1 cellular context compared by ENCODE assay signal in genomic region chr16:15403392-15403995, GRCh38.
TF ChIP-seq lines count a peak whose summit lies in the region.

No MANE protein-coding gene starts in this region.

TF ChIP-seq in H1, 55 proteins besides CTCF, POLR2A, EP300 and RAD21:
- TF ChIP-seq CTBP2 (IDR thresholded peaks at IDR 0.05; ENCODE audit: borderline replicate concordance, insufficient read depth, insufficient read length, low read length) = no peak
- peak; percentile 38; the same call in 1 of the 2 replicates for TF ChIP-seq TBP (IDR thresholded peaks at IDR 0.05; ENCODE audit: low read depth, low read length)
- TF ChIP-seq KDM4A (IDR thresholded peaks at IDR 0.05; ENCODE audit: low read depth, low read length, severe bottlenecking) = no peak
- no peak for TF ChIP-seq TEAD4 (IDR thresholded peaks at IDR 0.05; ENCODE audit: low read depth, low read length)
